Comparison of ENCODE assay signal across 32 cellular contexts in genomic region chr4:120227568-120227967, GRCh38.
"Had no signal": no experiment of that assay in that cellular context is flagged by ENCODE, and none has a peak within 500 bp of the region (broad histone marks: within the 10 kb centered on the region; RNA-seq: fewer than 3 reads in every experiment).

No MANE protein-coding gene starts in this region.

- H3K9me3 ChIP-seq: MG63 had no signal

- H3K4me3 ChIP-seq: MG63 had no signal

- H3K36me3 ChIP-seq: MG63 had no signal

- DNase-seq: Karpas-422, MG63, MM.1S, NCI-H1048, NCI-H1092, NCI-H1092 treated with DMSO at 0.1 percent for 48 hours, NCI-H1105, NCI-H1105 treated with DMSO at 0.1 percent for 48 hours, NCI-H1417, NCI-H1417 treated with DMSO at 0.1 percent for 48 hours, NCI-H1436, NCI-H1436 treated with DMSO at 0.1 percent for 48 hours, NCI-H146, NCI-H1694, NCI-H1694 treated with DMSO at 0.1 percent for 48 hours, NCI-H187, NCI-H187 treated with DMSO at 0.1 percent for 48 hours, NCI-H1930, NCI-H2029, NCI-H2029 treated with DMSO at 0.1 percent for 48 hours, NCI-H2081, NCI-H2081 treated with DMSO at 0.1 percent for 48 hours, NCI-H2107, NCI-H2171, NCI-H2171 treated with DMSO at 0.1 percent for 48 hours, NCI-H2227 treated with DMSO at 0.1 percent for 48 hours, NCI-H345, NCI-H446, NCI-H446 treated with DMSO at 0.1 percent for 48 hours, NCI-H510A, NCI-H510A treated with DMSO at 0.1 percent for 48 hours, NCI-H524 had no signal
